In the genomic region with DNA sequence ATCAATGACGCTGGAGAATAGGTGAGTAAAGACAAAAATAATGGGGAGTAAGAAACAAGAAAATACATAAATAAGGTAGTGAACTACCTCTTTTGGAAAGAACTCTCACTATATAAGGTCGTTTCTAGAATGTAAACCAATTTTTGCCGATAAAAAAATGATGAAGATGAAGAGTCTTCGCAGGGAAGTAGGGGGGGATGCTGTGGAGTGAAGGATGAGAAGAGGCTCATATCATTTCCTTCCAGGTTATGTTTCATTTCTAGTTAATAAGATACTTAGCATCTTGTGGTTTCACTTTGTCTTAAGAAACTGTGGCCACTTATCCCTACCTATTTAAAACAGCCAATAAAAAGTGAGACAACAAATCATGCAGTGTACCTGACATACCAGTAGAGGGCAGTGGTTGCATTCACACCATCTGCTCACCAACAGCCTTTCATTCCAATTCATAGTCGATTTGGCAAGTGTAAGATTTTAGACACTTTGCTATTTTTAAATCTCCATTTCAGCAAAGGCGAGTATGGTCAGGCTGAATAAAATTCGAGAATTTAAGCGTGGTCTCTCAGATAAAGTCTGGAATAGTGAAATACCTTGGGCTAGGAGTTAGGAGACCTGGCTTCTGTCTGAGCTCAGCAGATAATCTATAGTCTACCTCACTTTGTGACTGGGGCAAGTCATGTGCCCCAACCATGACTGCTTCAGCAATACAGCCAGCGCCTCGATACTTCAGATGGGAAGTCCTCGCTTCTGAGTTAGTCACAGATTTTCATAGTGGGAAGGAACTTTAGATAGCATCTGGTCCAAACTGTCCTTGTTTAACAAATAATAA, we compare ENCODE assay signal across 8 cellular contexts. TPM values are rescaled to one million over a fixed set of nuclear protein-coding genes. Genes with fewer than 3 reads are reported as not detected.
A peak's percentile ranks its signal among the peaks of the same experiment; 100 is the strongest.
DNase-seq lines count a peak whose midpoint lies in the region; ATAC-seq, FAIRE-seq and TF ChIP-seq lines count a peak whose summit lies in the region.

No MANE protein-coding gene starts in this region.

- H3K27ac Mint-ChIP-seq in CD8-positive, alpha-beta T cell = peak overlapping the region; percentile 47
- H3K27ac Mint-ChIP-seq in WTC11 (no peak overlapping the region), mesothelial cell of epicardium (no peak overlapping the region)

- H3K9me3 Mint-ChIP-seq in CD8-positive, alpha-beta T cell = no peaks in the 10 kb centered on the region
- H3K9me3 Mint-ChIP-seq in WTC11 (no peaks in the 10 kb centered on the region), mesothelial cell of epicardium (no peaks in the 10 kb centered on the region)

- peaks cover 84% of the 10 kb centered on the region for H3K36me3 Mint-ChIP-seq in CD8-positive, alpha-beta T cell
- no peaks in the 10 kb centered on the region for H3K36me3 Mint-ChIP-seq in WTC11
- H3K36me3 Mint-ChIP-seq in mesothelial cell of epicardium = peaks cover 5% of the 10 kb centered on the region

- H3K4me3 Mint-ChIP-seq in CD8-positive, alpha-beta T cell = no peak overlapping the region
- H3K4me3 Mint-ChIP-seq in WTC11 (no peak overlapping the region), mesothelial cell of epicardium (no peak overlapping the region)

- peak; percentile 86 for TF ChIP-seq CTCF in CD8-positive, alpha-beta T cell (IDR thresholded peaks at IDR 0.05)
- TF ChIP-seq CTCF in WTC11 (IDR thresholded peaks at IDR 0.05) = peak; percentile 77
- peak; percentile 89 for TF ChIP-seq CTCF in mesothelial cell of epicardium (IDR thresholded peaks at IDR 0.05; ENCODE audit: unreplicated experiment)
- TF ChIP-seq CTCF in upper lobe of right lung (IDR thresholded peaks at IDR 0.05) = peak; percentile 93

- H3K4me1 Mint-ChIP-seq in CD8-positive, alpha-beta T cell (ENCODE audit: low read depth) = peaks cover 52% of the 10 kb centered on the region
- H3K4me1 Mint-ChIP-seq in WTC11 = peaks cover 6% of the 10 kb centered on the region
- H3K4me1 Mint-ChIP-seq in mesothelial cell of epicardium = peaks cover 14% of the 10 kb centered on the region

- H3K9me3 ChIP-seq in CD8-positive, alpha-beta T cell (ENCODE audit: low read length) = no peaks in the 10 kb centered on the region
- H3K9me3 ChIP-seq in upper lobe of right lung = no peaks in the 10 kb centered on the region

- POLR2A ChIA-PET in CD8-positive, alpha-beta T cell (lab: Charles Lee) = interaction anchor here (0.6 kb wide), 1 partner anchor 173 kb away, joined by 3 read pairs; no protein-coding TSS in a partner anchor
- POLR2A ChIA-PET in WTC11 (lab: Charles Lee) = no interaction called here

- H3K36me3 ChIP-seq in CD8-positive, alpha-beta T cell (ENCODE audit: insufficient read depth, low read length) = peaks cover 32% of the 10 kb centered on the region
- H3K36me3 ChIP-seq in upper lobe of right lung = peaks cover 61% of the 10 kb centered on the region

- ATAC-seq in CD8-positive, alpha-beta T cell = peak; percentile 83
- ATAC-seq in GM18867 (IDR thresholded peaks at IDR 0.05; ENCODE audit: unreplicated experiment) (peak; percentile 83), HG03060 (IDR thresholded peaks at IDR 0.05; ENCODE audit: low read depth, unreplicated experiment) (peak; percentile 77), WTC11 (peak; percentile 79), upper lobe of right lung (peak; percentile 96)

- CTCF ChIA-PET in CD8-positive, alpha-beta T cell (lab: Charles Lee) = interaction anchor here (0.7 to 8.5 kb wide), 30 partner anchors 9 to 425 kb away, joined by 3 to 101 read pairs (median 5); a partner anchor contains a TSS
- CTCF ChIA-PET in WTC11 (lab: Charles Lee) = interaction anchor here (0.6 to 6.1 kb wide), 18 partner anchors 9 to 504 kb away, joined by 3 to 78 read pairs (median 4); no protein-coding TSS in a partner anchor

- intact Hi-C loops in CD8-positive, alpha-beta T cell (cut with DNase I, micrococcal nuclease) = loop anchor here (1.0 to 5.0 kb wide), 10 partner anchors 13 to 1326 kb away; no protein-coding TSS in a partner anchor
- intact Hi-C loops in upper lobe of right lung (cut with DNase I) = no loop called here

- no peaks in the 10 kb centered on the region for H3K27me3 Mint-ChIP-seq in CD8-positive, alpha-beta T cell (ENCODE audit: low read depth)
- H3K27me3 Mint-ChIP-seq in WTC11 (ENCODE audit: low read depth) (no peaks in the 10 kb centered on the region), mesothelial cell of epicardium (ENCODE audit: low read depth) (no peaks in the 10 kb centered on the region)

- DNase-seq in CD8-positive, alpha-beta T cell = peak in 6 of 7 experiments; percentile 18 to 61 (median 50)
- peak; percentile 73 for DNase-seq in NCI-H2171 treated with DMSO at 0.1 percent for 48 hours (lab: John Stamatoyannopoulos, UW)
- no peak for DNase-seq in WTC11 (ENCODE audit: low spot score)
- DNase-seq in mesothelial cell of epicardium (ENCODE audit: low spot score in 2 of 2, unreplicated experiment in 2 of 2) = no peak
- no peak for DNase-seq in upper lobe of right lung

- FAIRE-seq in endometrium (lab: Jason Lieb, UNC) = peak; percentile 93

- peaks cover 33% of the 10 kb centered on the region for H3K4me1 ChIP-seq in CD8-positive, alpha-beta T cell (ENCODE audit: insufficient read depth, low read length)
- no peaks in the 10 kb centered on the region for H3K4me1 ChIP-seq in upper lobe of right lung

- no peaks in the 10 kb centered on the region for H3K27me3 ChIP-seq in CD8-positive, alpha-beta T cell (ENCODE audit: insufficient read depth, low read length)
- no peaks in the 10 kb centered on the region for H3K27me3 ChIP-seq in upper lobe of right lung

- no peak overlapping the region for H3K27ac ChIP-seq in CD8-positive, alpha-beta T cell (ENCODE audit: low read depth, low read length)
- no peak overlapping the region for H3K27ac ChIP-seq in upper lobe of right lung

- no peak overlapping the region for H3K4me3 ChIP-seq in CD8-positive, alpha-beta T cell (ENCODE audit: low read depth, low read length)
- H3K4me3 ChIP-seq in upper lobe of right lung = no peak overlapping the region

TF ChIP-seq in WTC11, 78 proteins besides CTCF, POLR2A, EP300 and RAD21 (continues in another document):
- TF ChIP-seq, protein P1, sequence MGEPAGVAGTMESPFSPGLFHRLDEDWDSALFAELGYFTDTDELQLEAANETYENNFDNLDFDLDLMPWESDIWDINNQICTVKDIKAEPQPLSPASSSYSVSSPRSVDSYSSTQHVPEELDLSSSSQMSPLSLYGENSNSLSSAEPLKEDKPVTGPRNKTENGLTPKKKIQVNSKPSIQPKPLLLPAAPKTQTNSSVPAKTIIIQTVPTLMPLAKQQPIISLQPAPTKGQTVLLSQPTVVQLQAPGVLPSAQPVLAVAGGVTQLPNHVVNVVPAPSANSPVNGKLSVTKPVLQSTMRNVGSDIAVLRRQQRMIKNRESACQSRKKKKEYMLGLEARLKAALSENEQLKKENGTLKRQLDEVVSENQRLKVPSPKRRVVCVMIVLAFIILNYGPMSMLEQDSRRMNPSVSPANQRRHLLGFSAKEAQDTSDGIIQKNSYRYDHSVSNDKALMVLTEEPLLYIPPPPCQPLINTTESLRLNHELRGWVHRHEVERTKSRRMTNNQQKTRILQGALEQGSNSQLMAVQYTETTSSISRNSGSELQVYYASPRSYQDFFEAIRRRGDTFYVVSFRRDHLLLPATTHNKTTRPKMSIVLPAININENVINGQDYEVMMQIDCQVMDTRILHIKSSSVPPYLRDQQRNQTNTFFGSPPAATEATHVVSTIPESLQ (CRISPR knock-in tag; IDR thresholded peaks at IDR 0.05) = no peak
- TF ChIP-seq ZNF396 (CRISPR knock-in tag; IDR thresholded peaks at IDR 0.05; ENCODE audit: borderline replicate concordance) = no peak
- TF ChIP-seq, protein P2, sequence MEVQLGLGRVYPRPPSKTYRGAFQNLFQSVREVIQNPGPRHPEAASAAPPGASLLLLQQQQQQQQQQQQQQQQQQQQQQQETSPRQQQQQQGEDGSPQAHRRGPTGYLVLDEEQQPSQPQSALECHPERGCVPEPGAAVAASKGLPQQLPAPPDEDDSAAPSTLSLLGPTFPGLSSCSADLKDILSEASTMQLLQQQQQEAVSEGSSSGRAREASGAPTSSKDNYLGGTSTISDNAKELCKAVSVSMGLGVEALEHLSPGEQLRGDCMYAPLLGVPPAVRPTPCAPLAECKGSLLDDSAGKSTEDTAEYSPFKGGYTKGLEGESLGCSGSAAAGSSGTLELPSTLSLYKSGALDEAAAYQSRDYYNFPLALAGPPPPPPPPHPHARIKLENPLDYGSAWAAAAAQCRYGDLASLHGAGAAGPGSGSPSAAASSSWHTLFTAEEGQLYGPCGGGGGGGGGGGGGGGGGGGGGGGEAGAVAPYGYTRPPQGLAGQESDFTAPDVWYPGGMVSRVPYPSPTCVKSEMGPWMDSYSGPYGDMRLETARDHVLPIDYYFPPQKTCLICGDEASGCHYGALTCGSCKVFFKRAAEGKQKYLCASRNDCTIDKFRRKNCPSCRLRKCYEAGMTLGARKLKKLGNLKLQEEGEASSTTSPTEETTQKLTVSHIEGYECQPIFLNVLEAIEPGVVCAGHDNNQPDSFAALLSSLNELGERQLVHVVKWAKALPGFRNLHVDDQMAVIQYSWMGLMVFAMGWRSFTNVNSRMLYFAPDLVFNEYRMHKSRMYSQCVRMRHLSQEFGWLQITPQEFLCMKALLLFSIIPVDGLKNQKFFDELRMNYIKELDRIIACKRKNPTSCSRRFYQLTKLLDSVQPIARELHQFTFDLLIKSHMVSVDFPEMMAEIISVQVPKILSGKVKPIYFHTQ (CRISPR knock-in tag; IDR thresholded peaks at IDR 0.05) = no peak
- no peak for TF ChIP-seq GABPB1 (CRISPR knock-in tag; IDR thresholded peaks at IDR 0.05)
- TF ChIP-seq ZNF219 (CRISPR knock-in tag; IDR thresholded peaks at IDR 0.05; ENCODE audit: borderline replicate concordance) = no peak
- no peak for TF ChIP-seq NR3C1 (CRISPR knock-in tag; conservative IDR thresholded peaks at IDR 0.05; ENCODE audit: low read depth)
- no peak for TF ChIP-seq HMGA2 (CRISPR knock-in tag; IDR thresholded peaks at IDR 0.05)

RNA-seq across cellular contexts. Expression of a gene that starts 28.9 kb away (rescaled TPM):
- 10 to 100 TPM; 13.9 to 18.3 TPM for total RNA-seq in CD8-positive, alpha-beta T cell
- 76.9 to 84.3 TPM (median 77.5 TPM) in 3 replicates for total RNA-seq in WTC11 (2021)
- total RNA-seq in mesothelial cell of epicardium = 67.2 to 72.4 TPM (median 67.2 TPM) in 3 replicates
- total RNA-seq in upper lobe of right lung = 49.9 TPM

Comparison
In these comparisons a context has a peak if more than half of its experiments do, and no peak if none do; other contexts are left out.
1. DNase-seq: peak in CD8-positive, alpha-beta T cell (6 of 7) and NCI-H2171 treated with DMSO at 0.1 percent for 48 hours (single experiment); none in WTC11 (single experiment), mesothelial cell of epicardium (0 of 2) and upper lobe of right lung (single experiment).
2. Peak in every context shown above with its lines, with median percentiles within 50 percentile points of each other: ATAC-seq and CTCF ChIP-seq.